9 cellular contexts compared by ENCODE assay signal in genomic region chr6:145044606-145045275, GRCh38.
DNase-seq lines count a peak whose midpoint lies in the region; ATAC-seq and TF ChIP-seq lines count a peak whose summit lies in the region.
"Had no signal": no experiment of that assay in that cellular context is flagged by ENCODE, and none has a peak within 500 bp of the region (broad histone marks: within the 10 kb centered on the region; RNA-seq: fewer than 3 reads in every experiment).

No MANE protein-coding gene starts in this region.

- no peak overlapping the region for H3K4me3 Mint-ChIP-seq in activated naive CD4-positive, alpha-beta T cell treated with anti-CD3 and anti-CD28 coated beads for 36 hours

- CTCF ChIA-PET in activated naive CD4-positive, alpha-beta T cell treated with anti-CD3 and anti-CD28 coated beads for 36 hours (lab: Charles Lee) = no interaction called here

- TF ChIP-seq CTCF in WERI-Rb-1 (IDR thresholded peaks at IDR 0.05; ENCODE audit: low read depth, low read length) = no peak

- H3K27me3 ChIP-seq in WERI-Rb-1 (ENCODE audit: insufficient read depth, low read depth, severe bottlenecking) (no peaks in the 10 kb centered on the region), stomach smooth muscle (ENCODE audit: control insufficient read depth in 1 of 2, insufficient read depth in 2 of 2, low read length in 2 of 2) (no peaks in the 10 kb centered on the region)

- H3K36me3 Mint-ChIP-seq in activated naive CD4-positive, alpha-beta T cell treated with anti-CD3 and anti-CD28 coated beads for 36 hours (ENCODE audit: low read depth) = no peaks in the 10 kb centered on the region

- H3K4me3 ChIP-seq in WERI-Rb-1 (ENCODE audit: low read depth, low read length) (no peak overlapping the region), stomach smooth muscle (ENCODE audit: low read length in 2 of 2) (no peak overlapping the region)

- peak overlapping the region; percentile 49 for H3K27ac ChIP-seq in WERI-Rb-1
- peak overlapping the region; percentile 26 for H3K27ac ChIP-seq in stomach smooth muscle (ENCODE audit: low read length)

- peaks cover 6% of the 10 kb centered on the region for H3K4me1 Mint-ChIP-seq in activated naive CD4-positive, alpha-beta T cell treated with anti-CD3 and anti-CD28 coated beads for 36 hours (ENCODE audit: low read depth)

- no peak overlapping the region for H3K9ac ChIP-seq in stomach smooth muscle (ENCODE audit: low read length in 2 of 2)

- ATAC-seq in left cardiac atrium = peak; percentile 47 to 85
- no peak for ATAC-seq in HG03095 (IDR thresholded peaks at IDR 0.05; ENCODE audit: unreplicated experiment)

- H3K4me1 ChIP-seq in stomach smooth muscle (ENCODE audit: control insufficient read depth, insufficient read depth, low read length) = no peaks in the 10 kb centered on the region

- no peaks in the 10 kb centered on the region for H3K36me3 ChIP-seq in WERI-Rb-1
- H3K36me3 ChIP-seq in stomach smooth muscle (ENCODE audit: control insufficient read depth in 2 of 2, insufficient read depth in 2 of 2, low read length in 2 of 2) = no peaks in the 10 kb centered on the region

- H3K27me3 Mint-ChIP-seq in activated naive CD4-positive, alpha-beta T cell treated with anti-CD3 and anti-CD28 coated beads for 36 hours (ENCODE audit: low read depth) = peaks cover 3% of the 10 kb centered on the region

- intact Hi-C loops in activated naive CD4-positive, alpha-beta T cell treated with anti-CD3 and anti-CD28 coated beads for 36 hours (cut with micrococcal nuclease) = no loop called here
- intact Hi-C loops in left cardiac atrium (cut with DNase I) = no loop called here

- H3K9me3 ChIP-seq in WERI-Rb-1 (ENCODE audit: severe bottlenecking) (no peaks in the 10 kb centered on the region), stomach smooth muscle (ENCODE audit: control insufficient read depth in 2 of 2, low read length in 2 of 2) (no peaks in the 10 kb centered on the region)

- peak; percentile 15 for DNase-seq in activated naive CD4-positive, alpha-beta T cell treated with anti-CD3 and anti-CD28 coated beads for 36 hours
- no peak for DNase-seq in activated naive CD4-positive, alpha-beta T cell (lab: John Stamatoyannopoulos, UW)
- DNase-seq in WERI-Rb-1 = no peak
- DNase-seq in left cardiac atrium = no peak
- no peak for DNase-seq in NCI-H2029 (lab: John Stamatoyannopoulos, UW)
- no peak for DNase-seq in COLO668 (lab: John Stamatoyannopoulos, UW; ENCODE audit: unreplicated experiment)
- DNase-seq: T-helper 2 cell had no signal

- no peak overlapping the region for H3K27ac Mint-ChIP-seq in activated naive CD4-positive, alpha-beta T cell treated with anti-CD3 and anti-CD28 coated beads for 36 hours

- no peaks in the 10 kb centered on the region for H3K9me3 Mint-ChIP-seq in activated naive CD4-positive, alpha-beta T cell treated with anti-CD3 and anti-CD28 coated beads for 36 hours
